ENCODE assay signal across 1 cellular context in the genomic region with DNA sequence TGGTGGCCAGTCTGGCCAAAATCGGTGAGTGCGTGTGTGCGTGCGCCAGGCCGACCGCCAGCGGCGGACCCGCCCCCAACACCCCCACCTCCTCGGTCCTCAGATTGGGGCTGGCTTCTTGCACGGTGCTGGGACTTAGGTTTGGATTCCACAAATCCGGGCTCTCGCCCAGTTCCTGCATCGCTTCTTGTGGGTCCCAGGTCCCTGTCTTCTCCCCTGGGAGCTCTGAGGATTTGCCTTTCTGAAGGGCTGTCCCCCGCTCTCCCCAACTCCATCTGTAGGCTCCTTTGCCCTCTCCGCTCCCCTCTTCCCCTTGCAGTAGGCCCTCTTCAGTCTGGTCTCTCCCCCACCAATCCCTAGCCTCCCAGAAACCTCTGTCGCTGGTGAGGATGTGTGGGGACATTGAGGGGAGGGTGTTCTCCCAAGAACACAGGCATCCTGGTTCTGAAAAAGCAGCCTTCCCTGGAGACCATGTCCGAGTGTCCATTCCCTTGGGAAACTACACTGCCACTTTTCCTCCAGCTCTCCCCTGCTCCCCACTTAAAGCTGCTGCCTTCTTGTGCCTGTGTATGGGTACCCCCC.
TF ChIP-seq lines count a peak whose summit lies in the region.

No MANE protein-coding gene starts in this region.

TF ChIP-seq in K562, 482 proteins besides CTCF, POLR2A, EP300 and RAD21:
- TF ChIP-seq, protein P1, sequence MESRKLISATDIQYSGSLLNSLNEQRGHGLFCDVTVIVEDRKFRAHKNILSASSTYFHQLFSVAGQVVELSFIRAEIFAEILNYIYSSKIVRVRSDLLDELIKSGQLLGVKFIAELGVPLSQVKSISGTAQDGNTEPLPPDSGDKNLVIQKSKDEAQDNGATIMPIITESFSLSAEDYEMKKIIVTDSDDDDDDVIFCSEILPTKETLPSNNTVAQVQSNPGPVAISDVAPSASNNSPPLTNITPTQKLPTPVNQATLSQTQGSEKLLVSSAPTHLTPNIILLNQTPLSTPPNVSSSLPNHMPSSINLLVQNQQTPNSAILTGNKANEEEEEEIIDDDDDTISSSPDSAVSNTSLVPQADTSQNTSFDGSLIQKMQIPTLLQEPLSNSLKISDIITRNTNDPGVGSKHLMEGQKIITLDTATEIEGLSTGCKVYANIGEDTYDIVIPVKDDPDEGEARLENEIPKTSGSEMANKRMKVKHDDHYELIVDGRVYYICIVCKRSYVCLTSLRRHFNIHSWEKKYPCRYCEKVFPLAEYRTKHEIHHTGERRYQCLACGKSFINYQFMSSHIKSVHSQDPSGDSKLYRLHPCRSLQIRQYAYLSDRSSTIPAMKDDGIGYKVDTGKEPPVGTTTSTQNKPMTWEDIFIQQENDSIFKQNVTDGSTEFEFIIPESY (CRISPR knock-in tag; IDR thresholded peaks at IDR 0.05): peak; percentile 95
- peak; percentile 47 for TF ChIP-seq RBFOX2 (IDR thresholded peaks at IDR 0.05; ENCODE audit: low read depth, low read length)
- TF ChIP-seq CTBP1 (IDR thresholded peaks at IDR 0.05; ENCODE audit: borderline replicate concordance): peak; percentile 4; the same call in 1 of the 2 replicates
- TF ChIP-seq NRF1 (conservative IDR thresholded peaks at IDR 0.05 in 1 of 2, IDR thresholded peaks at IDR 0.05 in 1 of 2): 0 out of 4 replicates have a peak, but pooled peaks of 1 of the 2 experiments have one; percentile 28
- TF ChIP-seq, protein P2, sequence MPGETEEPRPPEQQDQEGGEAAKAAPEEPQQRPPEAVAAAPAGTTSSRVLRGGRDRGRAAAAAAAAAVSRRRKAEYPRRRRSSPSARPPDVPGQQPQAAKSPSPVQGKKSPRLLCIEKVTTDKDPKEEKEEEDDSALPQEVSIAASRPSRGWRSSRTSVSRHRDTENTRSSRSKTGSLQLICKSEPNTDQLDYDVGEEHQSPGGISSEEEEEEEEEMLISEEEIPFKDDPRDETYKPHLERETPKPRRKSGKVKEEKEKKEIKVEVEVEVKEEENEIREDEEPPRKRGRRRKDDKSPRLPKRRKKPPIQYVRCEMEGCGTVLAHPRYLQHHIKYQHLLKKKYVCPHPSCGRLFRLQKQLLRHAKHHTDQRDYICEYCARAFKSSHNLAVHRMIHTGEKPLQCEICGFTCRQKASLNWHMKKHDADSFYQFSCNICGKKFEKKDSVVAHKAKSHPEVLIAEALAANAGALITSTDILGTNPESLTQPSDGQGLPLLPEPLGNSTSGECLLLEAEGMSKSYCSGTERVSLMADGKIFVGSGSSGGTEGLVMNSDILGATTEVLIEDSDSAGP (CRISPR knock-in tag; IDR thresholded peaks at IDR 0.05): no peak
- TF ChIP-seq RBM14 (IDR thresholded peaks at IDR 0.05; ENCODE audit: borderline replicate concordance, insufficient read depth, low read depth, low read length): no peak
- peak; percentile 20; the same call in 1 of the 2 replicates for TF ChIP-seq POLR2G (IDR thresholded peaks at IDR 0.05; ENCODE audit: low read depth, low read length)
- no peak for TF ChIP-seq SIN3A (IDR thresholded peaks at IDR 0.05; ENCODE audit: borderline replicate concordance in 2 of 2, control insufficient read depth in 1 of 2, low read depth in 2 of 2, low read length in 2 of 2)
- 0 out of 2 replicates have a peak, but pooled peaks have one; percentile 7 for TF ChIP-seq ZBTB7A (IDR thresholded peaks at IDR 0.05; ENCODE audit: borderline replicate concordance, control insufficient read depth, low read depth, low read length)
- no peak for TF ChIP-seq ZNF316 (IDR thresholded peaks at IDR 0.05)
- TF ChIP-seq TAF1 (IDR thresholded peaks at IDR 0.05; ENCODE audit: control insufficient read depth, extremely low read depth, insufficient read depth, low read length, severe bottlenecking): peak; percentile 30
- TF ChIP-seq SMAD4 (CRISPR knock-in tag; conservative IDR thresholded peaks at IDR 0.05): 0 out of 2 replicates have a peak, but pooled peaks have one; percentile 0
